ENCODE assay signal across 7 cellular contexts in the genomic region with DNA sequence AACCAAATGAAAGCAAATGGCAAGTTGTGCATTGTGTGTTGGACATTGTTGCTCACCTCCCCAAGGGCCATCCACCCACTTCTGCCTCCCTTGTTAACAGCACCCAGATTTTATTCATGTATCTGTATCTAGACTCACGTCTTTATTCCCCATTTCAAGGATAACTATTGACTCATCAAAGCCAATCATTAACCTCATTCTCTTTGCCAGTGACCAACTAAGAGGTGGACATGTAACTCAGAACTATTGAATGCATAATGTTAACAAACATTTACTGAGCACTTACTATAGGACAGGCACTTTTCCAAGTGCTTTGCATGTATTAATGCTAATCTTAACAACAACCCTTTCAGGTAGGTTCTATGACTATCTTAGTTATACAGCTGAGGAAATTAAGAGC.
"Had no signal": no experiment of that assay in that cellular context is flagged by ENCODE, and none has a peak within 500 bp of the region (broad histone marks: within the 10 kb centered on the region; RNA-seq: fewer than 3 reads in every experiment).

No MANE protein-coding gene starts in this region.

- DNase-seq: GDM1, GF-D8 had no signal

- ATAC-seq: GM12878 had no signal

- H3K4me3 ChIP-seq: GM12878 had no signal

- FAIRE-seq: G401.6, GM12878, GM12892, GM18507, GM19239 had no signal
